14 cellular contexts compared by ENCODE assay signal in genomic region chr2:65607906-65608305, GRCh38.
"Had no signal": no experiment of that assay in that cellular context is flagged by ENCODE, and none has a peak within 500 bp of the region (broad histone marks: within the 10 kb centered on the region; RNA-seq: fewer than 3 reads in every experiment).

No MANE protein-coding gene starts in this region.

- H3K4me1 ChIP-seq: gastrocnemius medialis, left lung had no signal

- DNase-seq: activated CD4-positive, alpha-beta T cell treated with anti-CD3 and anti-CD28 coated beads, Interleukin-2, amount 10 ng/mL, durations not matched to agents 7 days and 5 days; activated CD4-positive, CD25-positive, alpha-beta regulatory T cell; activated CD8-positive, alpha-beta memory T cell treated with anti-CD3 and anti-CD28 coated beads for 24 hours; activated naive CD4-positive, alpha-beta T cell treated with anti-CD3 and anti-CD28 coated beads for 36 hours; effector CD8-positive, alpha-beta T cell; gastrocnemius medialis; heart right ventricle; left lung; nucleus accumbens; T-helper 1 cell; trophoblast cell had no signal

- H3K9me3 ChIP-seq: gastrocnemius medialis, heart right ventricle, left lung had no signal

- H3K4me3 ChIP-seq: gastrocnemius medialis, heart right ventricle, left lung, smooth muscle cell had no signal

- H3K9me3 Mint-ChIP-seq: activated CD4-positive, alpha-beta T cell treated with anti-CD3 and anti-CD28 coated beads, Interleukin-2, amount 10 ng/mL, durations not matched to agents 7 days and 5 days; activated naive CD4-positive, alpha-beta T cell treated with anti-CD3 and anti-CD28 coated beads for 36 hours; activated T-helper 17 cell treated with anti-CD3 and anti-CD28 coated beads, Interleukin-2, amount 50 U/mL, for 72 hours; stimulated activated effector memory CD8-positive, alpha-beta T cell treated with anti-CD3 and anti-CD28 coated beads, Interleukin-12 subunit alpha, Interleukin-12 subunit beta, amount 100 ng/mL, for 72 hours had no signal

- H3K36me3 Mint-ChIP-seq: stimulated activated effector memory CD8-positive, alpha-beta T cell treated with anti-CD3 and anti-CD28 coated beads, Interleukin-12 subunit alpha, Interleukin-12 subunit beta, amount 100 ng/mL, for 72 hours had no signal

- H3K4me2 ChIP-seq: smooth muscle cell had no signal

- H3K27me3 ChIP-seq: gastrocnemius medialis, heart right ventricle, left lung had no signal

- H3K36me3 ChIP-seq: gastrocnemius medialis, heart right ventricle, left lung had no signal

- H3K27ac ChIP-seq: gastrocnemius medialis, heart right ventricle, left lung had no signal

- H3K4me3 Mint-ChIP-seq: activated CD4-positive, alpha-beta T cell treated with anti-CD3 and anti-CD28 coated beads, Interleukin-2, amount 10 ng/mL, durations not matched to agents 7 days and 5 days; activated naive CD4-positive, alpha-beta T cell treated with anti-CD3 and anti-CD28 coated beads for 36 hours; activated T-helper 17 cell treated with anti-CD3 and anti-CD28 coated beads, Interleukin-2, amount 50 U/mL, for 72 hours; stimulated activated effector memory CD8-positive, alpha-beta T cell treated with anti-CD3 and anti-CD28 coated beads, Interleukin-12 subunit alpha, Interleukin-12 subunit beta, amount 100 ng/mL, for 72 hours had no signal

- H3K4me1 Mint-ChIP-seq: activated T-helper 17 cell treated with anti-CD3 and anti-CD28 coated beads, Interleukin-2, amount 50 U/mL, for 72 hours had no signal

- H3K27ac Mint-ChIP-seq: activated CD4-positive, alpha-beta T cell treated with anti-CD3 and anti-CD28 coated beads, Interleukin-2, amount 10 ng/mL, durations not matched to agents 7 days and 5 days; activated naive CD4-positive, alpha-beta T cell treated with anti-CD3 and anti-CD28 coated beads for 36 hours; activated T-helper 17 cell treated with anti-CD3 and anti-CD28 coated beads, Interleukin-2, amount 50 U/mL, for 72 hours; stimulated activated effector memory CD8-positive, alpha-beta T cell treated with anti-CD3 and anti-CD28 coated beads, Interleukin-12 subunit alpha, Interleukin-12 subunit beta, amount 100 ng/mL, for 72 hours had no signal

- ATAC-seq: activated T-helper 17 cell treated with anti-CD3 and anti-CD28 coated beads, Interleukin-2, amount 50 U/mL, for 72 hours; gastrocnemius medialis; heart right ventricle; left lung; stimulated activated effector memory CD8-positive, alpha-beta T cell treated with anti-CD3 and anti-CD28 coated beads, Interleukin-12 subunit alpha, Interleukin-12 subunit beta, amount 100 ng/mL, for 72 hours had no signal
